In the genomic region with DNA sequence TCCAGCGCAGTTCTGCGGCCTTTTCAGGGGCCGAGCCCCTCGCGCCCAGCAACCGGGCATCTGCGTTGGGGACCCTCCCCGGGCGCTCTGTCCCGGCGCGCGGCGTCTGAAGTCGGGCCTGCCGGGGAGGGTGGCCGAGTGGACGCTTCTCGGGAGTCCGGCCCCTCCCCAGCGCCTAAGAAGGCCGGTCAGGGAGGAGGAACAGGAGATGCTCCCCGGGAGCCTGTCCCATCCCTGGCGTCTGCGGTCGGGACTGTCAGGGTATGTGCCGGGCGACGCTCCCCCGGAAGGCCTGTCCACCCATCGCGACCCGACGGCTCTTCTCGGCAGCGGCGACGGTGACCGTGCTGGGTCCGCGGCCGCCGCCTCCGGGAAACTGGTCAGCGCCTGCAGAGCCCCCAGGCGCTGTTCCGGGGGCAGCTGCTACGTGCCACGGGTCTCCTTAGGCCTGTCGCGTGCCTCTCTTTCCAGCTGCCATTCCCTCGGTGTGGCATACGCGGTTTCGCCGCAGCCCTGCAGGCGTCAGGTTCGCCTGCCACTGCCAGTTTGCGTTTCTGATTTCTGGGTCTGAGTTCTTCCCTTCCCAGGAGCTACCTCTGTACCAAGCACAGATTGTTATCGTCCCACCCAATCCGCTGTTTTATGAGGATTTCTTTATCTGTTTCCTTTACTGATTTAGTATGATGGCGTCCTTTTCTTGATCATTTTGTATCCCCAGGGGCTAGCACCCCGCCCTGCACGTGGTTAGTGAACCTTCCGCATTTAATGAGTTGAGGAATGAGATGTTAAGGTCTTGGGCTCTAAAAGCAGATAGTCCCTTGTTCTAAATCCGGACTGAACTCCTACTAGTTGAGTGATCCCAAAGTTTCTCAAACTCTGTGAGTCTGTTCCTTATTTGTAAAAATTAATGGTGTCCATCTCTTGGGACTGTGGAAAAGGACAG, we compare ENCODE assay signal across 1 cellular context.
TF ChIP-seq lines count a peak whose summit lies in the region.

No MANE protein-coding gene starts in this region.

TF ChIP-seq in H1, 55 proteins besides CTCF, POLR2A, EP300 and RAD21 (continues in another document):
- TF ChIP-seq CHD1 (IDR thresholded peaks at IDR 0.05; ENCODE audit: low read depth, low read length) (no peak), SIN3A (conservative IDR thresholded peaks at IDR 0.05 in 1 of 2, IDR thresholded peaks at IDR 0.05 in 1 of 2; ENCODE audit: low read depth in 1 of 2, low read length in 2 of 2) (0 out of 4 replicates have a peak, but pooled peaks have one; percentile 34 to 41), CTBP2 (IDR thresholded peaks at IDR 0.05; ENCODE audit: borderline replicate concordance, insufficient read depth, insufficient read length, low read length) (no peak), FOSL1 (IDR thresholded peaks at IDR 0.05; ENCODE audit: insufficient read depth, low read depth, low read length) (no peak), RNF2 (IDR thresholded peaks at IDR 0.05; ENCODE audit: borderline replicate concordance, low read depth, low read length, missing control alignments, poor library complexity, severe bottlenecking) (no peak), SIRT6 (IDR thresholded peaks at IDR 0.05; ENCODE audit: low read length) (no peak), ASH2L (IDR thresholded peaks at IDR 0.05; ENCODE audit: low read length) (peak; percentile 79), CBX8 (IDR thresholded peaks at IDR 0.05; ENCODE audit: borderline replicate concordance, low read depth, low read length) (no peak), KDM1A (IDR thresholded peaks at IDR 0.05; ENCODE audit: borderline replicate concordance, low read length) (no peak), YY1 (IDR thresholded peaks at IDR 0.05; ENCODE audit: low read depth, low read length) (peak; percentile 57; the same call in 1 of the 2 replicates), CBX5 (IDR thresholded peaks at IDR 0.05; ENCODE audit: low read depth, low read length) (no peak), RBBP5 (IDR thresholded peaks at IDR 0.05; ENCODE audit: borderline replicate concordance, low read depth, low read length) (peak; percentile 81; the same call in 1 of the 2 replicates), JUND (IDR thresholded peaks at IDR 0.05; ENCODE audit: low read length) (no peak), NANOG (IDR thresholded peaks at IDR 0.05; ENCODE audit: insufficient read depth, low read depth, low read length, poor library complexity, severe bottlenecking) (no peak), EZH2 (IDR thresholded peaks at IDR 0.05; ENCODE audit: low read depth, low read length, severe bottlenecking) (no peak), CEBPB (IDR thresholded peaks at IDR 0.05; ENCODE audit: low read depth, low read length) (no peak), SP1 (IDR thresholded peaks at IDR 0.05; ENCODE audit: low read depth, low read length) (no peak), RXRA (IDR thresholded peaks at IDR 0.05; ENCODE audit: insufficient read depth, low read depth, low read length) (no peak), ZNF274 (IDR thresholded peaks at IDR 0.05; ENCODE audit: borderline replicate concordance, extremely low read depth, low read length) (no peak), BACH1 (IDR thresholded peaks at IDR 0.05; ENCODE audit: low read length) (no peak), TEAD4 (IDR thresholded peaks at IDR 0.05; ENCODE audit: low read depth, low read length) (no peak), PHF8 (conservative IDR thresholded peaks at IDR 0.05; ENCODE audit: low read depth, low read length) (0 out of 2 replicates have a peak, but pooled peaks have one; percentile 46), TAF1 (IDR thresholded peaks at IDR 0.05; ENCODE audit: low read depth, low read length) (no peak; the same call in 1 of the 2 replicates), KDM5A (IDR thresholded peaks at IDR 0.05; ENCODE audit: low read length) (no peak), RFX5 (IDR thresholded peaks at IDR 0.05; ENCODE audit: borderline replicate concordance, low read depth, low read length) (no peak), TAF7 (optimal IDR thresholded peaks at IDR 0.05; ENCODE audit: borderline replicate concordance, low read depth, low read length) (no peak), GTF2F1 (IDR thresholded peaks at IDR 0.05; ENCODE audit: borderline replicate concordance, low read depth, low read length) (no peak), TCF12 (IDR thresholded peaks at IDR 0.05; ENCODE audit: low read depth, low read length) (no peak), HDAC2 (IDR thresholded peaks at IDR 0.05; ENCODE audit: borderline replicate concordance in 1 of 2, low read depth in 2 of 2, low read length in 2 of 2) (peak in 1 of 2 experiments; percentile 79; a peak in 1 of 4 replicates), SP4 (IDR thresholded peaks at IDR 0.05; ENCODE audit: low read length) (no peak), JUN (IDR thresholded peaks at IDR 0.05; ENCODE audit: low read depth, low read length) (no peak), POU5F1 (IDR thresholded peaks at IDR 0.05; ENCODE audit: low read depth, low read length) (no peak), SUZ12 (IDR thresholded peaks at IDR 0.05; ENCODE audit: low read length) (peak; percentile 57; the same call in 1 of the 2 replicates), EGR1 (IDR thresholded peaks at IDR 0.05; ENCODE audit: borderline replicate concordance, low read depth, low read length) (no peak), POLR2AphosphoS5 (IDR thresholded peaks at IDR 0.05; ENCODE audit: low read depth, low read length) (0 out of 2 replicates have a peak, but pooled peaks have one; percentile 19), GABPA (IDR thresholded peaks at IDR 0.05; ENCODE audit: borderline replicate concordance, insufficient read depth, low read length) (no peak), SIX5 (IDR thresholded peaks at IDR 0.05; ENCODE audit: low read depth, low read length) (no peak), KDM4A (IDR thresholded peaks at IDR 0.05; ENCODE audit: low read depth, low read length, severe bottlenecking) (no peak), SAP30 (IDR thresholded peaks at IDR 0.05; ENCODE audit: insufficient read depth, insufficient replicate concordance, low read length) (no peak), CREB1 (IDR thresholded peaks at IDR 0.05) (no peak; the same call in 1 of the 2 replicates), HDAC6 (IDR thresholded peaks at IDR 0.05; ENCODE audit: low read depth, low read length) (no peak), BCL11A (IDR thresholded peaks at IDR 0.05; ENCODE audit: low read depth in 2 of 2, low read length in 2 of 2) (no peak), SRF (IDR thresholded peaks at IDR 0.05; ENCODE audit: low read depth, low read length) (no peak), TBP (IDR thresholded peaks at IDR 0.05; ENCODE audit: low read depth, low read length) (0 out of 2 replicates have a peak, but pooled peaks have one; percentile 7), MAFK (IDR thresholded peaks at IDR 0.05; ENCODE audit: low read depth, low read length) (no peak), CHD2 (IDR thresholded peaks at IDR 0.05; ENCODE audit: low read length) (no peak), BRCA1 (IDR thresholded peaks at IDR 0.05; ENCODE audit: low read depth, low read length) (no peak), SP2 (IDR thresholded peaks at IDR 0.05; ENCODE audit: low read length) (no peak), NRF1 (IDR thresholded peaks at IDR 0.05; ENCODE audit: low read depth, low read length) (no peak)
- TF ChIP-seq, protein P1, sequence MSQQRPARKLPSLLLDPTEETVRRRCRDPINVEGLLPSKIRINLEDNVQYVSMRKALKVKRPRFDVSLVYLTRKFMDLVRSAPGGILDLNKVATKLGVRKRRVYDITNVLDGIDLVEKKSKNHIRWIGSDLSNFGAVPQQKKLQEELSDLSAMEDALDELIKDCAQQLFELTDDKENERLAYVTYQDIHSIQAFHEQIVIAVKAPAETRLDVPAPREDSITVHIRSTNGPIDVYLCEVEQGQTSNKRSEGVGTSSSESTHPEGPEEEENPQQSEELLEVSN (IDR thresholded peaks at IDR 0.05) = peak; percentile 72
- TF ChIP-seq, protein P2, sequence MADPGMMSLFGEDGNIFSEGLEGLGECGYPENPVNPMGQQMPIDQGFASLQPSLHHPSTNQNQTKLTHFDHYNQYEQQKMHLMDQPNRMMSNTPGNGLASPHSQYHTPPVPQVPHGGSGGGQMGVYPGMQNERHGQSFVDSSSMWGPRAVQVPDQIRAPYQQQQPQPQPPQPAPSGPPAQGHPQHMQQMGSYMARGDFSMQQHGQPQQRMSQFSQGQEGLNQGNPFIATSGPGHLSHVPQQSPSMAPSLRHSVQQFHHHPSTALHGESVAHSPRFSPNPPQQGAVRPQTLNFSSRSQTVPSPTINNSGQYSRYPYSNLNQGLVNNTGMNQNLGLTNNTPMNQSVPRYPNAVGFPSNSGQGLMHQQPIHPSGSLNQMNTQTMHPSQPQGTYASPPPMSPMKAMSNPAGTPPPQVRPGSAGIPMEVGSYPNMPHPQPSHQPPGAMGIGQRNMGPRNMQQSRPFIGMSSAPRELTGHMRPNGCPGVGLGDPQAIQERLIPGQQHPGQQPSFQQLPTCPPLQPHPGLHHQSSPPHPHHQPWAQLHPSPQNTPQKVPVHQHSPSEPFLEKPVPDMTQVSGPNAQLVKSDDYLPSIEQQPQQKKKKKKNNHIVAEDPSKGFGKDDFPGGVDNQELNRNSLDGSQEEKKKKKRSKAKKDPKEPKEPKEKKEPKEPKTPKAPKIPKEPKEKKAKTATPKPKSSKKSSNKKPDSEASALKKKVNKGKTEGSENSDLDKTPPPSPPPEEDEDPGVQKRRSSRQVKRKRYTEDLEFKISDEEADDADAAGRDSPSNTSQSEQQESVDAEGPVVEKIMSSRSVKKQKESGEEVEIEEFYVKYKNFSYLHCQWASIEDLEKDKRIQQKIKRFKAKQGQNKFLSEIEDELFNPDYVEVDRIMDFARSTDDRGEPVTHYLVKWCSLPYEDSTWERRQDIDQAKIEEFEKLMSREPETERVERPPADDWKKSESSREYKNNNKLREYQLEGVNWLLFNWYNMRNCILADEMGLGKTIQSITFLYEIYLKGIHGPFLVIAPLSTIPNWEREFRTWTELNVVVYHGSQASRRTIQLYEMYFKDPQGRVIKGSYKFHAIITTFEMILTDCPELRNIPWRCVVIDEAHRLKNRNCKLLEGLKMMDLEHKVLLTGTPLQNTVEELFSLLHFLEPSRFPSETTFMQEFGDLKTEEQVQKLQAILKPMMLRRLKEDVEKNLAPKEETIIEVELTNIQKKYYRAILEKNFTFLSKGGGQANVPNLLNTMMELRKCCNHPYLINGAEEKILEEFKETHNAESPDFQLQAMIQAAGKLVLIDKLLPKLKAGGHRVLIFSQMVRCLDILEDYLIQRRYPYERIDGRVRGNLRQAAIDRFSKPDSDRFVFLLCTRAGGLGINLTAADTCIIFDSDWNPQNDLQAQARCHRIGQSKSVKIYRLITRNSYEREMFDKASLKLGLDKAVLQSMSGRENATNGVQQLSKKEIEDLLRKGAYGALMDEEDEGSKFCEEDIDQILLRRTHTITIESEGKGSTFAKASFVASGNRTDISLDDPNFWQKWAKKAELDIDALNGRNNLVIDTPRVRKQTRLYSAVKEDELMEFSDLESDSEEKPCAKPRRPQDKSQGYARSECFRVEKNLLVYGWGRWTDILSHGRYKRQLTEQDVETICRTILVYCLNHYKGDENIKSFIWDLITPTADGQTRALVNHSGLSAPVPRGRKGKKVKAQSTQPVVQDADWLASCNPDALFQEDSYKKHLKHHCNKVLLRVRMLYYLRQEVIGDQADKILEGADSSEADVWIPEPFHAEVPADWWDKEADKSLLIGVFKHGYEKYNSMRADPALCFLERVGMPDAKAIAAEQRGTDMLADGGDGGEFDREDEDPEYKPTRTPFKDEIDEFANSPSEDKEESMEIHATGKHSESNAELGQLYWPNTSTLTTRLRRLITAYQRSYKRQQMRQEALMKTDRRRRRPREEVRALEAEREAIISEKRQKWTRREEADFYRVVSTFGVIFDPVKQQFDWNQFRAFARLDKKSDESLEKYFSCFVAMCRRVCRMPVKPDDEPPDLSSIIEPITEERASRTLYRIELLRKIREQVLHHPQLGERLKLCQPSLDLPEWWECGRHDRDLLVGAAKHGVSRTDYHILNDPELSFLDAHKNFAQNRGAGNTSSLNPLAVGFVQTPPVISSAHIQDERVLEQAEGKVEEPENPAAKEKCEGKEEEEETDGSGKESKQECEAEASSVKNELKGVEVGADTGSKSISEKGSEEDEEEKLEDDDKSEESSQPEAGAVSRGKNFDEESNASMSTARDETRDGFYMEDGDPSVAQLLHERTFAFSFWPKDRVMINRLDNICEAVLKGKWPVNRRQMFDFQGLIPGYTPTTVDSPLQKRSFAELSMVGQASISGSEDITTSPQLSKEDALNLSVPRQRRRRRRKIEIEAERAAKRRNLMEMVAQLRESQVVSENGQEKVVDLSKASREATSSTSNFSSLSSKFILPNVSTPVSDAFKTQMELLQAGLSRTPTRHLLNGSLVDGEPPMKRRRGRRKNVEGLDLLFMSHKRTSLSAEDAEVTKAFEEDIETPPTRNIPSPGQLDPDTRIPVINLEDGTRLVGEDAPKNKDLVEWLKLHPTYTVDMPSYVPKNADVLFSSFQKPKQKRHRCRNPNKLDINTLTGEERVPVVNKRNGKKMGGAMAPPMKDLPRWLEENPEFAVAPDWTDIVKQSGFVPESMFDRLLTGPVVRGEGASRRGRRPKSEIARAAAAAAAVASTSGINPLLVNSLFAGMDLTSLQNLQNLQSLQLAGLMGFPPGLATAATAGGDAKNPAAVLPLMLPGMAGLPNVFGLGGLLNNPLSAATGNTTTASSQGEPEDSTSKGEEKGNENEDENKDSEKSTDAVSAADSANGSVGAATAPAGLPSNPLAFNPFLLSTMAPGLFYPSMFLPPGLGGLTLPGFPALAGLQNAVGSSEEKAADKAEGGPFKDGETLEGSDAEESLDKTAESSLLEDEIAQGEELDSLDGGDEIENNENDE (IDR thresholded peaks at IDR 0.05; ENCODE audit: insufficient replicate concordance, low read length) = no peak
- TF ChIP-seq, protein P3, sequence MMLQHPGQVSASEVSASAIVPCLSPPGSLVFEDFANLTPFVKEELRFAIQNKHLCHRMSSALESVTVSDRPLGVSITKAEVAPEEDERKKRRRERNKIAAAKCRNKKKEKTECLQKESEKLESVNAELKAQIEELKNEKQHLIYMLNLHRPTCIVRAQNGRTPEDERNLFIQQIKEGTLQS (IDR thresholded peaks at IDR 0.05; ENCODE audit: insufficient read depth, low read depth, low read length) = no peak
- TF ChIP-seq, protein P4, sequence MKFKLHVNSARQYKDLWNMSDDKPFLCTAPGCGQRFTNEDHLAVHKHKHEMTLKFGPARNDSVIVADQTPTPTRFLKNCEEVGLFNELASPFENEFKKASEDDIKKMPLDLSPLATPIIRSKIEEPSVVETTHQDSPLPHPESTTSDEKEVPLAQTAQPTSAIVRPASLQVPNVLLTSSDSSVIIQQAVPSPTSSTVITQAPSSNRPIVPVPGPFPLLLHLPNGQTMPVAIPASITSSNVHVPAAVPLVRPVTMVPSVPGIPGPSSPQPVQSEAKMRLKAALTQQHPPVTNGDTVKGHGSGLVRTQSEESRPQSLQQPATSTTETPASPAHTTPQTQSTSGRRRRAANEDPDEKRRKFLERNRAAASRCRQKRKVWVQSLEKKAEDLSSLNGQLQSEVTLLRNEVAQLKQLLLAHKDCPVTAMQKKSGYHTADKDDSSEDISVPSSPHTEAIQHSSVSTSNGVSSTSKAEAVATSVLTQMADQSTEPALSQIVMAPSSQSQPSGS (IDR thresholded peaks at IDR 0.05; ENCODE audit: low read length) = no peak
- TF ChIP-seq, protein P5, sequence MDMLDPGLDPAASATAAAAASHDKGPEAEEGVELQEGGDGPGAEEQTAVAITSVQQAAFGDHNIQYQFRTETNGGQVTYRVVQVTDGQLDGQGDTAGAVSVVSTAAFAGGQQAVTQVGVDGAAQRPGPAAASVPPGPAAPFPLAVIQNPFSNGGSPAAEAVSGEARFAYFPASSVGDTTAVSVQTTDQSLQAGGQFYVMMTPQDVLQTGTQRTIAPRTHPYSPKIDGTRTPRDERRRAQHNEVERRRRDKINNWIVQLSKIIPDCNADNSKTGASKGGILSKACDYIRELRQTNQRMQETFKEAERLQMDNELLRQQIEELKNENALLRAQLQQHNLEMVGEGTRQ (IDR thresholded peaks at IDR 0.05; ENCODE audit: low read length) = no peak
